Comparison of ENCODE assay signal across 17 cellular contexts in the genomic region with DNA sequence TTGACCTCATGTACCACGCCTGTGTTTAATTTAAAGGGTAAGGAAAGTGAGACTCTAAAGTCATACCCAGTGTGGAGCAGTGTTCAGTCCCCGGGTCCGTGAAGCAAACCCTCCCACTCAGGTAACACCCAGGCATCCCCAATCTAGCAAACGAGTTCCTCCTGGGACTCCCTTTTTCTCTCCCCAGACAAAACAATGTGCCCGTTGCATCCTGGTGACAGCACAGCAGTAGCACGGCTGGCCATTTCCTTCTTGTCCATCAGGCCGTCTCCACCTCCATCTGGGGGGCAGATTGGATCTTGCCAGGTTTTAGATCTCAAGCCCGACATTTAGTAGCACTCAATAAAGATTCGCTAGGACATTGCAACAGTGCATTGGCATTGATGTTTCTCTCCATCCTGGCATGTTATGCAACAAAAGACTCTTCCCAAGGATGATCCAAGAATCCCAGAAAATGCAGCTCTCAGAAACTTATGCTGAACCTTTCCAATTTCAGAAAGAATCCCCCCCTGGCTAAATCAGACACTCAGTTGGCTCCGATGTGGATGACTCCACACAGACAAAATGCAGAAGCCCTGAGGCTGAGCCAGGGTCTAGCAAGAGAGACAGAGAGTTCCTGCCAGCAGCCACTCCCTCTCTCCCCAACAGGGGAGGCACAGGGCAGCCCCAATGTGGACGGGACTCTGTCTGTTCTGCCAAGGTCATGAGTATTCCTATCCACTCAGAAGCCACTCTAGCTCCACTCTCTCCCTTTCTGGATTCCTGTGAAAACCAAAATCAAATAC.
A peak's percentile ranks its signal among the peaks of the same experiment; 100 is the strongest.
DNase-seq lines count a peak whose midpoint lies in the region; ATAC-seq and TF ChIP-seq lines count a peak whose summit lies in the region.
"Had no signal": no experiment of that assay in that cellular context is flagged by ENCODE, and none has a peak within 500 bp of the region (broad histone marks: within the 10 kb centered on the region; RNA-seq: fewer than 3 reads in every experiment).

No MANE protein-coding gene starts in this region.

- TF ChIP-seq EP300 in upper lobe of left lung (IDR thresholded peaks at IDR 0.05), result no peak

- ATAC-seq in WTC11, result peak; percentile 55
- ATAC-seq in Right ventricle myocardium superior (ENCODE audit: poor library complexity), result peak; percentile 94
- peak; percentile 66 to 95 for ATAC-seq in upper lobe of left lung (ENCODE audit: low FRiP score in 2 of 2)
- no peak for ATAC-seq in HG03457 (IDR thresholded peaks at IDR 0.05; ENCODE audit: unreplicated experiment)
- no peak for ATAC-seq in HG02642 (IDR thresholded peaks at IDR 0.05; ENCODE audit: poor library complexity, unreplicated experiment)
- ATAC-seq: activated naive CD8-positive, alpha-beta T cell treated with anti-CD3 and anti-CD28 coated beads, Interleukin-2, amount 50 U/mL, for 24 hours had no signal

- peaks cover 14% of the 10 kb centered on the region for H3K4me1 Mint-ChIP-seq in WTC11
- H3K4me1 Mint-ChIP-seq: activated naive CD8-positive, alpha-beta T cell treated with anti-CD3 and anti-CD28 coated beads, Interleukin-2, amount 50 U/mL, for 24 hours; endodermal cell had no signal

- H3K27ac ChIP-seq in upper lobe of left lung, result peak overlapping the region in 1 of 4 donors; percentile 6

- peaks cover 0 to 2% (median 0%) of the 10 kb centered on the region in 4 donors for H3K27me3 ChIP-seq in upper lobe of left lung

- CTCF ChIA-PET in WTC11 (lab: Charles Lee), result no interaction called here

- no peak overlapping the region for H3K27ac Mint-ChIP-seq in WTC11
- H3K27ac Mint-ChIP-seq: activated CD8-positive, alpha-beta T cell treated with anti-CD3 and anti-CD28 coated beads for 36 hours; activated naive CD8-positive, alpha-beta T cell treated with anti-CD3 and anti-CD28 coated beads, Interleukin-2, amount 50 U/mL, for 24 hours; endodermal cell; type B pancreatic cell had no signal

- DNase-seq in WTC11 (ENCODE audit: low spot score) (no peak), Right ventricle myocardium superior (peak; percentile 82), mucosa of gallbladder (ENCODE audit: low spot score) (peak; percentile 30), upper lobe of left lung (no peak), EL (no peak), NCI-H2029 treated with DMSO at 0.1 percent for 48 hours (lab: John Stamatoyannopoulos, UW) (no peak)
- DNase-seq: activated naive CD8-positive, alpha-beta T cell treated with anti-CD3 and anti-CD28 coated beads, Interleukin-2, amount 50 U/mL, for 24 hours; C1 segment of cervical spinal cord; endodermal cell; foreskin melanocyte; NCI-H1048; NCI-H774; stimulated activated CD4-positive, alpha-beta T cell treated with anti-CD3 and anti-CD28 coated beads, Interleukin-4, amount 100 ng/mL, for 1 hour had no signal

- no peak overlapping the region for H3K4me3 ChIP-seq in upper lobe of left lung

- TF ChIP-seq POLR2A in upper lobe of left lung (IDR thresholded peaks at IDR 0.05), result no peak

- H3K4me1 ChIP-seq in upper lobe of left lung, result no peaks in the 10 kb centered on the region

- H3K36me3 ChIP-seq in upper lobe of left lung, result no peaks in the 10 kb centered on the region

- H3K36me3 Mint-ChIP-seq in WTC11, result peaks cover 3% of the 10 kb centered on the region; the same call in 1 of the 2 replicates
- H3K36me3 Mint-ChIP-seq: type B pancreatic cell had no signal

- H3K4me3 Mint-ChIP-seq in WTC11, result no peak overlapping the region
- H3K4me3 Mint-ChIP-seq: activated CD8-positive, alpha-beta T cell treated with anti-CD3 and anti-CD28 coated beads for 36 hours; activated naive CD8-positive, alpha-beta T cell treated with anti-CD3 and anti-CD28 coated beads, Interleukin-2, amount 50 U/mL, for 24 hours; endodermal cell; type B pancreatic cell had no signal

- POLR2A ChIA-PET in WTC11 (lab: Charles Lee), result no interaction called here

- 56 to 57% methylated on average over 11 of the region's 11 CpGs for WGBS in upper lobe of left lung, 2 donors

- H3K27me3 Mint-ChIP-seq in WTC11 (ENCODE audit: low read depth), result no peaks in the 10 kb centered on the region

- TF ChIP-seq CTCF in WTC11 (IDR thresholded peaks at IDR 0.05), result no peak
- no peak for TF ChIP-seq CTCF in upper lobe of left lung (IDR thresholded peaks at IDR 0.05)

- H3K9me3 Mint-ChIP-seq in WTC11, result peaks cover 13% of the 10 kb centered on the region
- H3K9me3 Mint-ChIP-seq: endodermal cell had no signal

- intact Hi-C loops in Right ventricle myocardium superior (cut with DNase I), result no loop called here

- H3K9me3 ChIP-seq in upper lobe of left lung, result no peaks in the 10 kb centered on the region

TF ChIP-seq in WTC11, 78 proteins besides CTCF, POLR2A, EP300 and RAD21 (continues in another document):
- TF ChIP-seq SMAD3 (CRISPR knock-in tag; IDR thresholded peaks at IDR 0.05; ENCODE audit: borderline replicate concordance) (no peak), MXD4 (CRISPR knock-in tag; IDR thresholded peaks at IDR 0.05; ENCODE audit: borderline replicate concordance) (no peak), SP1 (CRISPR knock-in tag; conservative IDR thresholded peaks at IDR 0.05) (no peak), ARID4B (CRISPR knock-in tag; IDR thresholded peaks at IDR 0.05; ENCODE audit: borderline replicate concordance) (no peak), CREM (CRISPR knock-in tag; IDR thresholded peaks at IDR 0.05) (no peak), ZNF512 (CRISPR knock-in tag; IDR thresholded peaks at IDR 0.05; ENCODE audit: borderline replicate concordance) (no peak), FOXJ3 (CRISPR knock-in tag; IDR thresholded peaks at IDR 0.05; ENCODE audit: borderline replicate concordance) (no peak), KAT7 (CRISPR knock-in tag; IDR thresholded peaks at IDR 0.05; ENCODE audit: borderline replicate concordance) (no peak), IRF2 (CRISPR knock-in tag; IDR thresholded peaks at IDR 0.05; ENCODE audit: borderline replicate concordance, low read depth) (no peak), E2F1 (CRISPR knock-in tag; IDR thresholded peaks at IDR 0.05) (no peak), ZNF416 (CRISPR knock-in tag; IDR thresholded peaks at IDR 0.05) (no peak), NFYB (CRISPR knock-in tag; conservative IDR thresholded peaks at IDR 0.05; ENCODE audit: low read depth) (no peak), NR3C1 (CRISPR knock-in tag; conservative IDR thresholded peaks at IDR 0.05; ENCODE audit: low read depth) (no peak)
- TF ChIP-seq, protein P1, sequence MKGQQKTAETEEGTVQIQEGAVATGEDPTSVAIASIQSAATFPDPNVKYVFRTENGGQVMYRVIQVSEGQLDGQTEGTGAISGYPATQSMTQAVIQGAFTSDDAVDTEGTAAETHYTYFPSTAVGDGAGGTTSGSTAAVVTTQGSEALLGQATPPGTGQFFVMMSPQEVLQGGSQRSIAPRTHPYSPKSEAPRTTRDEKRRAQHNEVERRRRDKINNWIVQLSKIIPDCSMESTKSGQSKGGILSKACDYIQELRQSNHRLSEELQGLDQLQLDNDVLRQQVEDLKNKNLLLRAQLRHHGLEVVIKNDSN (CRISPR knock-in tag; IDR thresholded peaks at IDR 0.05), result no peak

Comparison
In these comparisons a context has a peak if more than half of its experiments do, and no peak if none do; other contexts are left out.
1. ATAC-seq: peak in WTC11 (single experiment), Right ventricle myocardium superior (single experiment) and upper lobe of left lung (2 of 2); none in HG03457 (single experiment) and HG02642 (single experiment).
2. DNase-seq: peak in Right ventricle myocardium superior (single experiment) and mucosa of gallbladder (single experiment); none in WTC11 (single experiment), upper lobe of left lung (0 of 2), EL (single experiment) and NCI-H2029 treated with DMSO at 0.1 percent for 48 hours (single experiment).